11 cellular contexts compared by ENCODE assay signal in genomic region chrX:118530537-118530936, GRCh38. TPM values are rescaled to one million over a fixed set of nuclear protein-coding genes. Genes with fewer than 3 reads are reported as not detected.
DNase-seq lines count a peak whose midpoint lies in the region; ATAC-seq and TF ChIP-seq lines count a peak whose summit lies in the region.
"Had no signal": no experiment of that assay in that cellular context is flagged by ENCODE, and none has a peak within 500 bp of the region (broad histone marks: within the 10 kb centered on the region; RNA-seq: fewer than 3 reads in every experiment).

No MANE protein-coding gene starts in this region.

- H3K9me3 ChIP-seq in CD8-positive, alpha-beta memory T cell (ENCODE audit: low read length): no peaks in the 10 kb centered on the region
- H3K9me3 ChIP-seq in Loucy (ENCODE audit: insufficient read depth, low read depth, low read length) (no peaks in the 10 kb centered on the region), adipocyte (ENCODE audit: control insufficient read depth, low read length) (peaks cover 10% of the 10 kb centered on the region)
- no peaks in the 10 kb centered on the region for H3K9me3 ChIP-seq in naive thymus-derived CD4-positive, alpha-beta T cell (ENCODE audit: control insufficient read depth in 2 of 3, low read length in 3 of 3)
- H3K9me3 ChIP-seq: sigmoid colon had no signal

- peak overlapping the region; percentile 62 to 98 (median 88) for H3K27ac Mint-ChIP-seq in CD8-positive, alpha-beta memory T cell
- peak overlapping the region; percentile 77 to 100 (median 85) for H3K27ac Mint-ChIP-seq in naive thymus-derived CD4-positive, alpha-beta T cell

- H3K4me2 ChIP-seq in Loucy (ENCODE audit: low read depth, low read length, poor library complexity, severe bottlenecking): peak overlapping the region; percentile 24

- H3K27me3 Mint-ChIP-seq in CD8-positive, alpha-beta memory T cell: peaks cover 0 to 4% of the 10 kb centered on the region in 2 donors
- H3K27me3 Mint-ChIP-seq in naive thymus-derived CD4-positive, alpha-beta T cell: no peaks in the 10 kb centered on the region

- CTCF ChIA-PET in CD8-positive, alpha-beta memory T cell (lab: Charles Lee): interaction anchor here (3.8 kb wide), 1 partner anchor 34 kb away, joined by 15 read pairs; the partner anchor contains the start of gene DOCK11
- CTCF ChIA-PET in naive thymus-derived CD4-positive, alpha-beta T cell (lab: Charles Lee): interaction anchor here (0.6 kb wide), 1 partner anchor 74 kb away, joined by 4 read pairs; no protein-coding TSS in a partner anchor
- CTCF ChIA-PET in GM10248 (lab: Yijun Ruan, JAX): interaction anchor here (0.9 to 2.4 kb wide), 3 partner anchors 9 to 18 kb away, joined by 3 to 9 read pairs (median 3); no protein-coding TSS in a partner anchor

- H3F3A ChIP-seq in Loucy (ENCODE audit: low read depth): no peaks in the 10 kb centered on the region

- no peaks in the 10 kb centered on the region for H3K36me3 ChIP-seq in CD8-positive, alpha-beta memory T cell (ENCODE audit: insufficient read depth, low read length)
- H3K36me3 ChIP-seq in Loucy (ENCODE audit: insufficient read depth, low read length) (no peaks in the 10 kb centered on the region), adipocyte (ENCODE audit: control insufficient read depth, insufficient read depth, low read length, severe bottlenecking) (no peaks in the 10 kb centered on the region)
- no peaks in the 10 kb centered on the region for H3K36me3 ChIP-seq in naive thymus-derived CD4-positive, alpha-beta T cell (ENCODE audit: control insufficient read depth in 2 of 3, insufficient read depth in 3 of 3, low read length in 3 of 3)
- H3K36me3 ChIP-seq: sigmoid colon had no signal

- H3K4me1 ChIP-seq in CD8-positive, alpha-beta memory T cell (ENCODE audit: insufficient read depth, low read length): peaks cover 68% of the 10 kb centered on the region
- H3K4me1 ChIP-seq in Loucy (ENCODE audit: insufficient read depth, low read length, poor library complexity, severe bottlenecking) (peaks cover 11% of the 10 kb centered on the region), adipocyte (ENCODE audit: control insufficient read depth, insufficient read depth, low read length) (peaks cover 19% of the 10 kb centered on the region)
- peaks cover 35 to 43% of the 10 kb centered on the region in 2 donors for H3K4me1 ChIP-seq in naive thymus-derived CD4-positive, alpha-beta T cell (ENCODE audit: control insufficient read depth in 2 of 2, insufficient read depth in 2 of 2, low read length in 2 of 2)

- H3K9me2 ChIP-seq in Loucy (replicated peaks; ENCODE audit: low read depth, low read length): no peaks in the 10 kb centered on the region

- no peaks in the 10 kb centered on the region for H4K20me1 ChIP-seq in Loucy (ENCODE audit: insufficient read depth, low read length, poor library complexity, severe bottlenecking)

- peaks cover 0 to 5% (median 0%) of the 10 kb centered on the region in 3 donors for H3K36me3 Mint-ChIP-seq in CD8-positive, alpha-beta memory T cell
- H3K36me3 Mint-ChIP-seq in naive thymus-derived CD4-positive, alpha-beta T cell: peaks cover 0 to 16% (median 3%) of the 10 kb centered on the region in 5 donors

- H3K9ac ChIP-seq in Loucy (ENCODE audit: low read depth, low read length, poor library complexity, severe bottlenecking): no peak overlapping the region
- H3K9ac ChIP-seq in adipocyte (ENCODE audit: low read length): no peak overlapping the region

- H2AFZ ChIP-seq in Loucy (ENCODE audit: low read length): no peak overlapping the region

- peaks cover 58 to 87% (median 86%) of the 10 kb centered on the region in 3 donors for H3K4me1 Mint-ChIP-seq in CD8-positive, alpha-beta memory T cell
- peaks cover 46 to 86% (median 77%) of the 10 kb centered on the region in 7 donors for H3K4me1 Mint-ChIP-seq in naive thymus-derived CD4-positive, alpha-beta T cell

- H3K9me3 Mint-ChIP-seq in CD8-positive, alpha-beta memory T cell: no peaks in the 10 kb centered on the region
- H3K9me3 Mint-ChIP-seq in naive thymus-derived CD4-positive, alpha-beta T cell: peaks cover 0 to 2% (median 0%) of the 10 kb centered on the region in 11 donors

- TF ChIP-seq CTCF in Loucy (conservative IDR thresholded peaks at IDR 0.05; ENCODE audit: low read length): no peak
- TF ChIP-seq CTCF in GM10248 (IDR thresholded peaks at IDR 0.05; ENCODE audit: control extremely low read depth, extremely low read depth, low read depth, missing control alignments): no peak

- intact Hi-C loops in naive thymus-derived CD4-positive, alpha-beta T cell (cut with micrococcal nuclease): no loop called here

- peak overlapping the region; percentile 12 to 75 (median 60) for H3K4me3 Mint-ChIP-seq in CD8-positive, alpha-beta memory T cell
- peak overlapping the region in 9 of 10 donors; percentile 18 to 97 (median 52) for H3K4me3 Mint-ChIP-seq in naive thymus-derived CD4-positive, alpha-beta T cell

- H3K27me3 ChIP-seq in CD8-positive, alpha-beta memory T cell (ENCODE audit: insufficient read depth, low read length, poor library complexity, severe bottlenecking): no peaks in the 10 kb centered on the region
- no peaks in the 10 kb centered on the region for H3K27me3 ChIP-seq in Loucy (ENCODE audit: insufficient read depth, low read length, poor library complexity, severe bottlenecking)
- H3K27me3 ChIP-seq in adipocyte (replicated peaks; ENCODE audit: control insufficient read depth, insufficient read depth, low read length): no peaks in the 10 kb centered on the region
- no peaks in the 10 kb centered on the region for H3K27me3 ChIP-seq in naive thymus-derived CD4-positive, alpha-beta T cell (ENCODE audit: control insufficient read depth in 2 of 2, insufficient read depth in 2 of 2, low read length in 2 of 2)
- H3K27me3 ChIP-seq: sigmoid colon had no signal

- DNase-seq in CD8-positive, alpha-beta memory T cell: no peak
- DNase-seq in adipocyte (ENCODE audit: low read depth): peak; percentile 51
- DNase-seq in naive thymus-derived CD4-positive, alpha-beta T cell: no peak
- DNase-seq in ecto neural progenitor cell (ENCODE audit: low spot score): no peak
- no peak for DNase-seq in GM10248 (ENCODE audit: extremely low spot score)
- DNase-seq in OCI-M2 (lab: John Stamatoyannopoulos, UW; ENCODE audit: unreplicated experiment): no peak
- no peak for DNase-seq in NCI-H1694 treated with DMSO at 0.1 percent for 48 hours (lab: John Stamatoyannopoulos, UW)
- DNase-seq: sigmoid colon had no signal

- ATAC-seq in naive thymus-derived CD4-positive, alpha-beta T cell: peak; percentile 34
- ATAC-seq: HCT116 had no signal

- H3K27ac ChIP-seq in CD8-positive, alpha-beta memory T cell (ENCODE audit: low read depth, low read length): no peak overlapping the region
- H3K27ac ChIP-seq in naive thymus-derived CD4-positive, alpha-beta T cell (ENCODE audit: low read depth, low read length): peak overlapping the region; percentile 75
- H3K27ac ChIP-seq: SK-N-MC had no signal

- peaks cover 14% of the 10 kb centered on the region for H3K79me2 ChIP-seq in Loucy (ENCODE audit: insufficient read depth, low read length)

- no peak overlapping the region for H3K4me3 ChIP-seq in CD8-positive, alpha-beta memory T cell (ENCODE audit: low read length)
- no peak overlapping the region for H3K4me3 ChIP-seq in Loucy (ENCODE audit: low read length, poor library complexity, severe bottlenecking)
- H3K4me3 ChIP-seq in adipocyte (ENCODE audit: low read length): no peak overlapping the region
- peak overlapping the region; percentile 20 for H3K4me3 ChIP-seq in naive thymus-derived CD4-positive, alpha-beta T cell (ENCODE audit: low read length)
- H3K4me3 ChIP-seq: sigmoid colon, SK-N-MC had no signal

- POLR2A ChIA-PET in CD8-positive, alpha-beta memory T cell (lab: Charles Lee): interaction anchor here (2.5 kb wide), 1 partner anchor 34 kb away, joined by 26 read pairs; the partner anchor contains the start of gene DOCK11
- POLR2A ChIA-PET in naive thymus-derived CD4-positive, alpha-beta T cell (lab: Charles Lee): interaction anchor here (0.6 to 9.5 kb wide), 2 partner anchors 32 to 60 kb away, joined by 3 to 167 read pairs; partner anchors contain the start of gene DOCK11
- POLR2A ChIA-PET in GM10248 (lab: Yijun Ruan, JAX): no interaction called here

RNA-seq across cellular contexts. Expression of gene DOCK11, which starts 34.9 kb away (rescaled TPM):
- 10 to 100 TPM; 49.4 to 50.1 TPM for total RNA-seq in CD8-positive, alpha-beta memory T cell
- 37.8 TPM for polyA plus RNA-seq in CD8-positive, alpha-beta memory T cell
- total RNA-seq in naive thymus-derived CD4-positive, alpha-beta T cell: 100 to 1,000 TPM in 3 of 5 experiments, 10 to 100 TPM in 2; 68.9 to 115 (median 102) TPM
- polyA plus RNA-seq in naive thymus-derived CD4-positive, alpha-beta T cell: 10 to 100 TPM; 24.2 to 27.0 TPM
